Comparison of ENCODE assay signal across 16 cellular contexts in genomic region chr12:43277630-43278267, GRCh38.
DNase-seq lines count a peak whose midpoint lies in the region; ATAC-seq and TF ChIP-seq lines count a peak whose summit lies in the region.
"Had no signal": no experiment of that assay in that cellular context is flagged by ENCODE, and none has a peak within 500 bp of the region (broad histone marks: within the 10 kb centered on the region; RNA-seq: fewer than 3 reads in every experiment).

No MANE protein-coding gene starts in this region.

- H3K36me3 ChIP-seq in upper lobe of right lung, result no peaks in the 10 kb centered on the region
- H3K36me3 ChIP-seq: cardiac muscle cell, heart left ventricle, thoracic aorta had no signal

- H3K36me3 Mint-ChIP-seq in endothelial cell (ENCODE audit: low read depth, unreplicated experiment), result peaks cover 4% of the 10 kb centered on the region
- H3K36me3 Mint-ChIP-seq in nephron (ENCODE audit: low read depth), result no peaks in the 10 kb centered on the region

- no peak overlapping the region for H3K4me3 ChIP-seq in upper lobe of right lung
- H3K4me3 ChIP-seq: cardiac muscle cell, heart left ventricle, thoracic aorta had no signal

- no peak overlapping the region for H3K27ac ChIP-seq in upper lobe of right lung
- H3K27ac ChIP-seq: cardiac muscle cell, heart left ventricle, thoracic aorta had no signal

- H3K27me3 ChIP-seq in upper lobe of right lung, result no peaks in the 10 kb centered on the region
- H3K27me3 ChIP-seq: cardiac muscle cell, heart left ventricle had no signal

- ATAC-seq in upper lobe of right lung (no peak), GM21381 (IDR thresholded peaks at IDR 0.05; ENCODE audit: unreplicated experiment) (no peak)
- ATAC-seq: effector memory CD8-positive, alpha-beta T cell; heart left ventricle had no signal

- no peaks in the 10 kb centered on the region for H3K9me3 ChIP-seq in upper lobe of right lung
- H3K9me3 ChIP-seq: heart left ventricle, SK-N-SH, thoracic aorta had no signal

- intact Hi-C loops in upper lobe of right lung (cut with DNase I), result no loop called here

- DNase-seq in Daoy (ENCODE audit: low read depth) (peak; percentile 43), NCI-H460 (ENCODE audit: extremely low read depth, low read depth) (peak; percentile 51), endothelial cell (ENCODE audit: low spot score) (no peak), DMS79 treated with DMSO at 0.1 percent for 48 hours (lab: John Stamatoyannopoulos, UW) (no peak), upper lobe of right lung (no peak)
- DNase-seq in stimulated activated CD4-positive, alpha-beta T cell treated with anti-CD3 and anti-CD28 coated beads, Interleukin-4, amount 100 ng/mL, for 1 hour, result no peak
- DNase-seq: activated B cell treated with CpG ODN at 0.5 μM for 24 hours; activated naive CD4-positive, alpha-beta T cell treated with Interleukin-2 at 50 U/mL for 16 hours; effector memory CD8-positive, alpha-beta T cell; heart left ventricle; NCI-H1048; SK-N-SH had no signal

- peak overlapping the region; percentile 64 for H3K27ac Mint-ChIP-seq in endothelial cell (ENCODE audit: unreplicated experiment)
- peak overlapping the region; percentile 52 to 77 (median 76) for H3K27ac Mint-ChIP-seq in nephron
- H3K27ac Mint-ChIP-seq: effector memory CD8-positive, alpha-beta T cell had no signal

- TF ChIP-seq CTCF in endothelial cell (IDR thresholded peaks at IDR 0.05; ENCODE audit: unreplicated experiment) (no peak), nephron (IDR thresholded peaks at IDR 0.05; ENCODE audit: unreplicated experiment in 3 of 3) (no peak), upper lobe of right lung (IDR thresholded peaks at IDR 0.05) (no peak)

- H3K9me3 Mint-ChIP-seq in endothelial cell (ENCODE audit: unreplicated experiment), result no peaks in the 10 kb centered on the region
- peaks cover 9% of the 10 kb centered on the region for H3K9me3 Mint-ChIP-seq in nephron
- H3K9me3 Mint-ChIP-seq: activated B cell treated with CpG ODN at 0.5 μM for 24 hours had no signal

- H3K4me3 Mint-ChIP-seq in endothelial cell (ENCODE audit: unreplicated experiment) (no peak overlapping the region), nephron (no peak overlapping the region)
- H3K4me3 Mint-ChIP-seq: activated B cell treated with CpG ODN at 0.5 μM for 24 hours; effector memory CD8-positive, alpha-beta T cell had no signal

- H3K4me1 ChIP-seq in upper lobe of right lung, result no peaks in the 10 kb centered on the region

- H3K27me3 Mint-ChIP-seq in endothelial cell (ENCODE audit: unreplicated experiment) (no peaks in the 10 kb centered on the region), nephron (ENCODE audit: low read depth) (no peaks in the 10 kb centered on the region)
- H3K27me3 Mint-ChIP-seq: activated B cell treated with CpG ODN at 0.5 μM for 24 hours; effector memory CD8-positive, alpha-beta T cell had no signal

- H3K4me1 Mint-ChIP-seq in endothelial cell (ENCODE audit: unreplicated experiment) (peaks cover 15% of the 10 kb centered on the region), nephron (peaks cover 44% of the 10 kb centered on the region)

Comparison
In these comparisons a context has a peak if more than half of its experiments do, and no peak if none do; other contexts are left out.
1. DNase-seq: peak in Daoy (single experiment) and NCI-H460 (single experiment); none in endothelial cell (single experiment), DMS79 treated with DMSO at 0.1 percent for 48 hours (single experiment), stimulated activated CD4-positive, alpha-beta T cell treated with anti-CD3 and anti-CD28 coated beads, Interleukin-4, amount 100 ng/mL, for 1 hour (single experiment) and upper lobe of right lung (single experiment).